24 cellular contexts compared by ENCODE assay signal in the genomic region with DNA sequence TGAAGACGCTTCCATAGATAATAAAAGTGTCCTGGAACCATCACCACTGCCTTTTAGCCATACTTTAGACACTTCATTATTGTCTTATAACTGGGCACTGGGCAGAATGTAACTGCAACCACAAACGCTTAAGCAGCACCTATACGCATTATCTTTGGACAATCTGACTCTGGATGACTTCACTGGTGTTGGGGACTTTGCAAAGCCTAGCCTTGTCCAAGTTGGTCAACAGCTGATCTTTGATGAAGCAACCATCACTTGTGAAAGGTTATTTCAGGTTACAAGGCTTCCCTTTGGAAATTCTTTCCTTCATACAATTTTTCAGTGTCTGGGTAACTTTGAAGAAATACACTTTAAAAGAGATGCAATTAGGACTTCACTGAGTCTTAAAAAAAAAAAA.
"Had no signal": no experiment of that assay in that cellular context is flagged by ENCODE, and none has a peak within 500 bp of the region (broad histone marks: within the 10 kb centered on the region; RNA-seq: fewer than 3 reads in every experiment).

No MANE protein-coding gene starts in this region.

- H3K4me1 ChIP-seq: left ventricle myocardium inferior, pancreas, right atrium auricular region, right lobe of liver, spleen, suprapubic skin, tibial artery, uterus had no signal

- H3K27me3 Mint-ChIP-seq: naive thymus-derived CD4-positive, alpha-beta T cell; stimulated activated naive CD8-positive, alpha-beta T cell treated with anti-CD3 and anti-CD28 coated beads, Interleukin-15, Interleukin-2, amounts not matched to agents 100 ng/mL and 50 ng/mL, for 24 hours; type B pancreatic cell had no signal

- ATAC-seq: naive thymus-derived CD4-positive, alpha-beta T cell; natural killer cell treated with Interleukin-12 subunit alpha and Interleukin-12 subunit beta and Interleukin-15 and Interleukin-18, amount 100 ng/mL, for 72 hours; pancreas; stimulated activated effector memory CD8-positive, alpha-beta T cell treated with anti-CD3 and anti-CD28 coated beads, Interleukin-12 subunit alpha, Interleukin-12 subunit beta, amount 100 ng/mL, for 72 hours had no signal

- H3K4me3 Mint-ChIP-seq: mesothelial cell of epicardium; naive thymus-derived CD4-positive, alpha-beta T cell; natural killer cell treated with Interleukin-12 subunit alpha and Interleukin-12 subunit beta and Interleukin-15 and Interleukin-18, amount 100 ng/mL, for 72 hours; stimulated activated effector memory CD8-positive, alpha-beta T cell treated with anti-CD3 and anti-CD28 coated beads, Interleukin-12 subunit alpha, Interleukin-12 subunit beta, amount 100 ng/mL, for 72 hours; stimulated activated naive CD8-positive, alpha-beta T cell treated with anti-CD3 and anti-CD28 coated beads, Interleukin-15, Interleukin-2, amounts not matched to agents 100 ng/mL and 50 ng/mL, for 24 hours; type B pancreatic cell had no signal

- H3K4me3 ChIP-seq: left ventricle myocardium inferior, lung, pancreas, right atrium auricular region, right lobe of liver, skin epidermis, spleen, suprapubic skin, thoracic aorta, tibial artery, uterus had no signal

- H3K36me3 Mint-ChIP-seq: mesothelial cell of epicardium; naive thymus-derived CD4-positive, alpha-beta T cell; natural killer cell treated with Interleukin-12 subunit alpha and Interleukin-12 subunit beta and Interleukin-15 and Interleukin-18, amount 100 ng/mL, for 72 hours; stimulated activated effector memory CD8-positive, alpha-beta T cell treated with anti-CD3 and anti-CD28 coated beads, Interleukin-12 subunit alpha, Interleukin-12 subunit beta, amount 100 ng/mL, for 72 hours; type B pancreatic cell had no signal

- DNase-seq: hypothalamus; islet precursor cell; left ventricle myocardium inferior; mesendoderm; naive thymus-derived CD4-positive, alpha-beta T cell; nucleus accumbens; pancreas; posterior cingulate gyrus; right lobe of liver; spleen; stimulated activated CD4-positive, alpha-beta T cell treated with anti-CD3 and anti-CD28 coated beads, Interleukin-4, amount 100 ng/mL, for 24 hours; stimulated activated naive CD4-positive, alpha-beta T cell; tibial artery; uterus had no signal

- H3K27ac Mint-ChIP-seq: mesothelial cell of epicardium; naive thymus-derived CD4-positive, alpha-beta T cell; natural killer cell treated with Interleukin-12 subunit alpha and Interleukin-12 subunit beta and Interleukin-15 and Interleukin-18, amount 100 ng/mL, for 72 hours; stimulated activated effector memory CD8-positive, alpha-beta T cell treated with anti-CD3 and anti-CD28 coated beads, Interleukin-12 subunit alpha, Interleukin-12 subunit beta, amount 100 ng/mL, for 72 hours; stimulated activated naive CD8-positive, alpha-beta T cell treated with anti-CD3 and anti-CD28 coated beads, Interleukin-15, Interleukin-2, amounts not matched to agents 100 ng/mL and 50 ng/mL, for 24 hours; type B pancreatic cell had no signal

- H3K27me3 ChIP-seq: pancreas, right atrium auricular region, right lobe of liver, spleen, suprapubic skin, tibial artery, uterus had no signal

- H3K9me3 Mint-ChIP-seq: stimulated activated naive CD8-positive, alpha-beta T cell treated with anti-CD3 and anti-CD28 coated beads, Interleukin-15, Interleukin-2, amounts not matched to agents 100 ng/mL and 50 ng/mL, for 24 hours; type B pancreatic cell had no signal

- H3K9me3 ChIP-seq: left ventricle myocardium inferior, pancreas, right atrium auricular region, right lobe of liver, spleen, suprapubic skin, thoracic aorta, tibial artery, uterus had no signal

- H3K36me3 ChIP-seq: left ventricle myocardium inferior, pancreas, right atrium auricular region, right lobe of liver, spleen, suprapubic skin, thoracic aorta, tibial artery, uterus had no signal

- H3K4me1 Mint-ChIP-seq: naive thymus-derived CD4-positive, alpha-beta T cell; stimulated activated effector memory CD8-positive, alpha-beta T cell treated with anti-CD3 and anti-CD28 coated beads, Interleukin-12 subunit alpha, Interleukin-12 subunit beta, amount 100 ng/mL, for 72 hours had no signal

- H3K27ac ChIP-seq: left ventricle myocardium inferior, pancreas, right atrium auricular region, right lobe of liver, skin epidermis, spleen, suprapubic skin, thoracic aorta, tibial artery, uterus had no signal
